In the genomic region with DNA sequence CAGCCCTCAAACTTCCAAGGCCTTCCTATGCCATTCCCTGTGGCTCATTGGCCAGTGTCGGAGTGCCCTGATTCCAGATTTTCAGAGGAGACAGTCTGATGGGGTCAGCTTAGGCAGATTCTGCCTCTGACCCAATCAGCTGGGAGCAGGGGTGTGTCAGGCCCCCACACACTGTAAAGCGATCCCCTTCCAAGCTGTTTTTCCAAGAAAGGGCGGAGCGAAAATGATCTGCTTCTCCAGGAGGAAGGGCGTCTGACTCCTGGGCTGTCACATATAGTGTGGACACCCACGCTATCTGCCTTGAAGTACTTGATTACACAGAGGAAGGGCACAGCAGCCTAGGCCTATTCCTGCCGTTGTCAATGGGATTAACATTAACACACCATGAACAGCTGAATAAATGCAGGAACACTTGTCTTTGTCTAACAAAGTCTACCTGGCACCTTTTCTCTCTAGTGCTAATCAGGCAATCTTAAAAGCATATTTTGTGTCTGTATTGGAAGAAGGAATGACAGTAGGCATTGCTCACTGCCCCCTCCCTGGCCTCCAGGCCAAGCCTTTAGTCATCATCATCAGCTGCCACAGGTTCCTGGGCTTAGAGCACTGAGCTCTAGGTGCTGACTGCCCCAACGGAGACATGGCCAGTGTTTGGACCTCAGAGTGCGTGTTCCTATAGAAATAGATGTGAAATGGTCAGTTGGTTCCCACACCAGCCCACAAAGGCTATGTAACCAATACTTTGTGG, we compare ENCODE assay signal across 30 cellular contexts.
DNase-seq lines count a peak whose midpoint lies in the region; ATAC-seq, FAIRE-seq and TF ChIP-seq lines count a peak whose summit lies in the region.
"Had no signal": no experiment of that assay in that cellular context is flagged by ENCODE, and none has a peak within 500 bp of the region (broad histone marks: within the 10 kb centered on the region; RNA-seq: fewer than 3 reads in every experiment).

No MANE protein-coding gene starts in this region.

- H3K4me2 ChIP-seq in mesendoderm (ENCODE audit: low read length): no peak overlapping the region

- H3K18ac ChIP-seq in mesendoderm (ENCODE audit: low read length): no peak overlapping the region

- no peak overlapping the region for H3K9ac ChIP-seq in mesendoderm (ENCODE audit: low read length)
- no peak overlapping the region for H3K9ac ChIP-seq in kidney (ENCODE audit: low read length in 2 of 2)

- CTCF ChIA-PET in HEK293 (lab: Yijun Ruan, JAX): interaction anchor here (0.6 to 1.6 kb wide), 9 partner anchors 9 to 186 kb away, joined by 3 to 5 read pairs (median 3); no protein-coding TSS in a partner anchor

- H3K9me3 ChIP-seq in HEK293 (ENCODE audit: control insufficient read depth, insufficient read depth, low read depth, low read length) (no peaks in the 10 kb centered on the region), WERI-Rb-1 (ENCODE audit: severe bottlenecking) (peaks cover 11% of the 10 kb centered on the region), kidney (ENCODE audit: control insufficient read depth in 1 of 2, low read length in 2 of 2) (peaks cover 2 to 7% of the 10 kb centered on the region in 2 donors)
- H3K9me3 ChIP-seq: uterus had no signal

- H3K4ac ChIP-seq in mesendoderm (ENCODE audit: low read depth, low read length): no peak overlapping the region

- H2BK5ac ChIP-seq in mesendoderm (ENCODE audit: low read length): no peak overlapping the region

- no peak overlapping the region for H3K23ac ChIP-seq in mesendoderm (ENCODE audit: low read length)

- FAIRE-seq in kidney (lab: Jason Lieb, UNC): no peak
- FAIRE-seq: A204.1, colon, islet of Langerhans, K562 had no signal

- H2BK15ac ChIP-seq in mesendoderm (replicated peaks; ENCODE audit: low read depth): no peak overlapping the region

- no peak overlapping the region for H4K5ac ChIP-seq in mesendoderm (ENCODE audit: low read length)

- H3K4me1 ChIP-seq in HEK293 (ENCODE audit: control insufficient read depth, insufficient read depth, low read length) (no peaks in the 10 kb centered on the region), mesendoderm (ENCODE audit: control insufficient read depth, low read depth, low read length) (no peaks in the 10 kb centered on the region), kidney (ENCODE audit: control insufficient read depth in 1 of 2, insufficient read depth in 1 of 2, low read depth in 1 of 2, low read length in 2 of 2) (no peaks in the 10 kb centered on the region)
- H3K4me1 ChIP-seq: Caco-2, uterus had no signal

- no peak overlapping the region for H3K27ac ChIP-seq in HEK293 (ENCODE audit: extremely low read depth, low read depth, low read length)
- H3K27ac ChIP-seq in WERI-Rb-1: no peak overlapping the region
- no peak overlapping the region for H3K27ac ChIP-seq in mesendoderm (ENCODE audit: low read depth, low read length)
- no peak overlapping the region for H3K27ac ChIP-seq in kidney (ENCODE audit: low read depth in 2 of 2, low read length in 2 of 2)
- H3K27ac ChIP-seq: uterus had no signal

- no peaks in the 10 kb centered on the region for H3K27me3 ChIP-seq in WERI-Rb-1 (ENCODE audit: insufficient read depth, low read depth, severe bottlenecking)
- no peaks in the 10 kb centered on the region for H3K27me3 ChIP-seq in mesendoderm (ENCODE audit: insufficient read depth, low read length, poor library complexity)
- H3K27me3 ChIP-seq: uterus had no signal

- H3K4me3 ChIP-seq in HEK293 (ENCODE audit: low read depth, low read length): no peak overlapping the region
- H3K4me3 ChIP-seq in WERI-Rb-1 (ENCODE audit: low read depth, low read length): no peak overlapping the region
- no peak overlapping the region for H3K4me3 ChIP-seq in mesendoderm (ENCODE audit: low read length)
- no peak overlapping the region for H3K4me3 ChIP-seq in kidney (ENCODE audit: low read length in 2 of 2)
- H3K4me3 ChIP-seq: K562, uterus had no signal

- POLR2A ChIA-PET in HEK293 (lab: Yijun Ruan, JAX): no interaction called here

- H3K36me3 ChIP-seq in HEK293 (ENCODE audit: control insufficient read depth in 2 of 2, insufficient read depth in 1 of 2, low read length in 2 of 2) (no peaks in the 10 kb centered on the region), WERI-Rb-1 (no peaks in the 10 kb centered on the region), mesendoderm (ENCODE audit: control insufficient read depth, insufficient read depth, low read length) (no peaks in the 10 kb centered on the region), kidney (ENCODE audit: control insufficient read depth in 1 of 2, insufficient read depth in 2 of 2, low read length in 2 of 2) (no peaks in the 10 kb centered on the region)
- H3K36me3 ChIP-seq: uterus had no signal

- no peak for ATAC-seq in HG02642 (IDR thresholded peaks at IDR 0.05; ENCODE audit: poor library complexity, unreplicated experiment)
- ATAC-seq: activated CD4-positive, alpha-beta T cell treated with anti-CD3 and anti-CD28 coated beads for 36 hours; activated CD8-positive, alpha-beta T cell treated with anti-CD3 and anti-CD28 coated beads, Interleukin-2, amount 10 ng/mL, durations not matched to agents 7 days and 5 days; activated naive CD4-positive, alpha-beta T cell treated with anti-CD3 and anti-CD28 coated beads, Interleukin-2, amount 50 U/mL, for 72 hours; K562; left ventricle myocardium superior; Right ventricle myocardium inferior; stimulated activated naive CD8-positive, alpha-beta T cell treated with anti-CD3 and anti-CD28 coated beads, Interleukin-15, amount 100 ng/mL, for 72 hours had no signal

- peak; percentile 19 for DNase-seq in NCI-H510A treated with DMSO at 0.1 percent for 48 hours (lab: John Stamatoyannopoulos, UW)
- DNase-seq in NCI-H510A (lab: John Stamatoyannopoulos, UW): no peak
- peak; percentile 43 for DNase-seq in WERI-Rb-1
- DNase-seq in mesendoderm: peak; percentile 2
- no peak for DNase-seq in kidney
- DNase-seq in stimulated activated CD8-positive, alpha-beta memory T cell treated with anti-CD3 and anti-CD28 coated beads, Interleukin-4, amount 100 ng/mL, for 48 hours: no peak
- DNase-seq: activated CD4-positive, alpha-beta T cell treated with anti-CD3 and anti-CD28 coated beads for 36 hours; activated CD8-positive, alpha-beta T cell treated with anti-CD3 and anti-CD28 coated beads, Interleukin-2, amount 10 ng/mL, durations not matched to agents 7 days and 5 days; Caco-2; DMS79; GDM1; H7; left ventricle myocardium superior; midbrain; naive B cell; NCI-H1092 treated with DMSO at 0.1 percent for 48 hours; NCI-H187 treated with DMSO at 0.1 percent for 48 hours; NCI-H345; right cardiac atrium; stimulated activated CD4-positive, alpha-beta T cell treated with anti-CD3 and anti-CD28 coated beads, Interleukin-2, amount 100 ng/mL, for 24 hours; stimulated activated naive CD8-positive, alpha-beta T cell treated with anti-CD3 and anti-CD28 coated beads, Interleukin-15, amount 100 ng/mL, for 72 hours; uterus had no signal

- TF ChIP-seq CTCF in HEK293 (tag by site-specific recombination; IDR thresholded peaks at IDR 0.05) (no peak), WERI-Rb-1 (IDR thresholded peaks at IDR 0.05; ENCODE audit: low read depth, low read length) (no peak), kidney (IDR thresholded peaks at IDR 0.05; ENCODE audit: borderline replicate concordance, extremely low read depth, insufficient read depth) (no peak)

- H4K8ac ChIP-seq in mesendoderm (ENCODE audit: low read depth, low read length): no peak overlapping the region

- no peak overlapping the region for H2AK5ac ChIP-seq in mesendoderm (ENCODE audit: low read length)

- H3K79me2 ChIP-seq in mesendoderm (ENCODE audit: control insufficient read depth, insufficient read depth, low read length): no peaks in the 10 kb centered on the region

- no peak overlapping the region for H3K56ac ChIP-seq in mesendoderm (ENCODE audit: low read length)

- intact Hi-C loops in kidney (cut with DNase I): no loop called here

- no peak overlapping the region for H2BK120ac ChIP-seq in mesendoderm (ENCODE audit: low read depth, low read length)

- WGBS in mesendoderm (ENCODE audit: extremely low coverage, insufficient coverage, low lambda C conversion rate): no CpG with 5 or more reads among the region's 9 CpGs

- no peaks in the 10 kb centered on the region for H3K79me1 ChIP-seq in mesendoderm (ENCODE audit: low read length)

TF ChIP-seq in HEK293, 187 proteins besides CTCF, POLR2A, EP300 and RAD21:
- TF ChIP-seq ZFHX2 (tag by site-specific recombination; conservative IDR thresholded peaks at IDR 0.05): peak; percentile 35
- TF ChIP-seq, protein P1, sequence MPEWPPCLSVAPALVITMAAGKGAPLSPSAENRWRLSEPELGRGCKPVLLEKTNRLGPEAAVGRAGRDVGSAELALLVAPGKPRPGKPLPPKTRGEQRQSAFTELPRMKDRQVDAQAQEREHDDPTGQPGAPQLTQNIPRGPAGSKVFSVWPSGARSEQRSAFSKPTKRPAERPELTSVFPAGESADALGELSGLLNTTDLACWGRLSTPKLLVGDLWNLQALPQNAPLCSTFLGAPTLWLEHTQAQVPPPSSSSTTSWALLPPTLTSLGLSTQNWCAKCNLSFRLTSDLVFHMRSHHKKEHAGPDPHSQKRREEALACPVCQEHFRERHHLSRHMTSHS (tag by site-specific recombination; IDR thresholded peaks at IDR 0.05): no peak

Comparison
In these comparisons a context has a peak if more than half of its experiments do, and no peak if none do; other contexts are left out.
1. DNase-seq: peak in NCI-H510A treated with DMSO at 0.1 percent for 48 hours (single experiment), WERI-Rb-1 (single experiment) and mesendoderm (single experiment); none in NCI-H510A (single experiment), kidney (single experiment) and stimulated activated CD8-positive, alpha-beta memory T cell treated with anti-CD3 and anti-CD28 coated beads, Interleukin-4, amount 100 ng/mL, for 48 hours (single experiment).